ENCODE assay signal across 1 cellular context in genomic region chr2:170817247-170817998, GRCh38.
TF ChIP-seq lines count a peak whose summit lies in the region.

No MANE protein-coding gene starts in this region.

TF ChIP-seq in IMR-90, 13 proteins besides CTCF, POLR2A, EP300 and RAD21 (continued from another document):
- TF ChIP-seq ELK1 (IDR thresholded peaks at IDR 0.05; ENCODE audit: borderline replicate concordance, low read depth, low read length) (no peak), MXI1 (IDR thresholded peaks at IDR 0.05; ENCODE audit: borderline replicate concordance, low read depth, low read length) (no peak), BHLHE40 (IDR thresholded peaks at IDR 0.05; ENCODE audit: low read depth, low read length) (no peak), USF2 (IDR thresholded peaks at IDR 0.05; ENCODE audit: low read depth, low read length) (no peak), CHD1 (IDR thresholded peaks at IDR 0.05; ENCODE audit: low read depth, low read length) (no peak), CEBPB (IDR thresholded peaks at IDR 0.05; ENCODE audit: low read depth, low read length) (no peak), MAFK (IDR thresholded peaks at IDR 0.05; ENCODE audit: low read depth, low read length) (no peak), FOS (IDR thresholded peaks at IDR 0.05; ENCODE audit: low read depth, low read length) (no peak)
